In genomic region chr6:89566930-89567634, GRCh38 we compare ENCODE assay signal across 17 cellular contexts.
A peak's percentile ranks its signal among the peaks of the same experiment; 100 is the strongest.
DNase-seq lines count a peak whose midpoint lies in the region; ATAC-seq and TF ChIP-seq lines count a peak whose summit lies in the region.
"Had no signal": no experiment of that assay in that cellular context is flagged by ENCODE, and none has a peak within 500 bp of the region (broad histone marks: within the 10 kb centered on the region; RNA-seq: fewer than 3 reads in every experiment).

No MANE protein-coding gene starts in this region.

- H2AFZ ChIP-seq in hepatocyte, result no peak overlapping the region

- DNase-seq in NCI-H748 (lab: John Stamatoyannopoulos, UW; ENCODE audit: unreplicated experiment) (peak; percentile 94), hepatocyte (ENCODE audit: low spot score) (no peak), pons (ENCODE audit: low spot score) (peak; percentile 9), amniotic stem cell (lab: John Stamatoyannopoulos, UW) (no peak)
- DNase-seq in NK-92 treated with Interleukin-12 subunit alpha and Interleukin-12 subunit beta, amount 100 ng/mL, for 24 hours (lab: John Stamatoyannopoulos, UW), result no peak
- DNase-seq: activated CD4-positive, CD25-positive, alpha-beta regulatory T cell treated with anti-CD3 and anti-CD28 coated beads, Interleukin-2, amount 50 U/mL, for 72 hours; BE2C; brain microvascular endothelial cell; islet precursor cell; KBM-7; NCI-H1092 treated with DMSO at 0.1 percent for 48 hours; ovary; SIG-M5; stimulated activated CD4-positive, alpha-beta T cell treated with anti-CD3 and anti-CD28 coated beads, Interleukin-4, amount 100 ng/mL, for 4 hours had no signal

- H3K9me2 ChIP-seq in hepatocyte (replicated peaks; ENCODE audit: insufficient read depth), result no peaks in the 10 kb centered on the region

- H3K4me1 ChIP-seq in HEK293 (ENCODE audit: control insufficient read depth, insufficient read depth, low read length) (peaks cover 5% of the 10 kb centered on the region; the same call in 1 of the 2 replicates), hepatocyte (ENCODE audit: insufficient read depth) (peaks cover 15% of the 10 kb centered on the region)
- H3K4me1 ChIP-seq: BE2C had no signal

- no peak overlapping the region for H3K27ac ChIP-seq in HEK293 (ENCODE audit: extremely low read depth, low read depth, low read length)
- H3K27ac ChIP-seq in hepatocyte, result peak overlapping the region; percentile 35
- H3K27ac ChIP-seq: brain microvascular endothelial cell, ovary had no signal

- no peaks in the 10 kb centered on the region for H3K36me3 ChIP-seq in HEK293 (ENCODE audit: control insufficient read depth in 2 of 2, insufficient read depth in 1 of 2, low read length in 2 of 2)
- H3K36me3 ChIP-seq in hepatocyte (replicated peaks; ENCODE audit: insufficient read depth, low read depth), result no peaks in the 10 kb centered on the region
- H3K36me3 ChIP-seq: BE2C, brain microvascular endothelial cell, ovary had no signal

- no peaks in the 10 kb centered on the region for H3K79me2 ChIP-seq in hepatocyte

- H3K27me3 ChIP-seq in hepatocyte, result no peaks in the 10 kb centered on the region
- H3K27me3 ChIP-seq: BE2C, dorsolateral prefrontal cortex, ovary had no signal

- TF ChIP-seq CTCF in HEK293 (tag by site-specific recombination; IDR thresholded peaks at IDR 0.05) (no peak), hepatocyte (IDR thresholded peaks at IDR 0.05; ENCODE audit: poor library complexity) (no peak)

- H3K9me3 ChIP-seq in HEK293 (ENCODE audit: control insufficient read depth, insufficient read depth, low read depth, low read length) (no peaks in the 10 kb centered on the region), hepatocyte (ENCODE audit: low read depth) (no peaks in the 10 kb centered on the region)
- H3K9me3 ChIP-seq: BE2C, ovary had no signal

- POLR2A ChIA-PET in HEK293 (lab: Yijun Ruan, JAX), result interaction anchor here (0.9 kb wide), 1 partner anchor 12 kb away, joined by 5 read pairs; no protein-coding TSS in a partner anchor

- no peaks in the 10 kb centered on the region for H4K20me1 ChIP-seq in hepatocyte (ENCODE audit: insufficient read depth, poor library complexity, severe bottlenecking)

- 95% methylated on average over 16 of the region's 16 CpGs for WGBS in hepatocyte (ENCODE audit: low lambda C conversion rate, missing lambda C conversion rate)

- no peak overlapping the region for H3K4me3 ChIP-seq in HEK293 (ENCODE audit: low read depth, low read length)
- no peak overlapping the region for H3K4me3 ChIP-seq in hepatocyte
- H3K4me3 ChIP-seq: ovary had no signal

- CTCF ChIA-PET in HEK293 (lab: Yijun Ruan, JAX), result no interaction called here

- H3K4me2 ChIP-seq in hepatocyte, result peak overlapping the region; percentile 62

- ATAC-seq in GM18868 (IDR thresholded peaks at IDR 0.05; ENCODE audit: unreplicated experiment), result no peak

TF ChIP-seq in HEK293, 187 proteins besides CTCF, POLR2A, EP300 and RAD21:
- TF ChIP-seq HOXC10 (CRISPR knock-in tag; IDR thresholded peaks at IDR 0.05), result no peak
- TF ChIP-seq ZNF341 (tag by site-specific recombination; IDR thresholded peaks at IDR 0.05; ENCODE audit: low read depth), result peak; percentile 22; the same call in 1 of the 2 replicates
- TF ChIP-seq HIC1 (tag by site-specific recombination; IDR thresholded peaks at IDR 0.05), result no peak

Comparison
In these comparisons a context has a peak if more than half of its experiments do, and no peak if none do; other contexts are left out.
1. DNase-seq: peak in NCI-H748 (single experiment) and pons (single experiment); none in hepatocyte (single experiment), amniotic stem cell (single experiment) and NK-92 treated with Interleukin-12 subunit alpha and Interleukin-12 subunit beta, amount 100 ng/mL, for 24 hours (single experiment).